In the genomic region with DNA sequence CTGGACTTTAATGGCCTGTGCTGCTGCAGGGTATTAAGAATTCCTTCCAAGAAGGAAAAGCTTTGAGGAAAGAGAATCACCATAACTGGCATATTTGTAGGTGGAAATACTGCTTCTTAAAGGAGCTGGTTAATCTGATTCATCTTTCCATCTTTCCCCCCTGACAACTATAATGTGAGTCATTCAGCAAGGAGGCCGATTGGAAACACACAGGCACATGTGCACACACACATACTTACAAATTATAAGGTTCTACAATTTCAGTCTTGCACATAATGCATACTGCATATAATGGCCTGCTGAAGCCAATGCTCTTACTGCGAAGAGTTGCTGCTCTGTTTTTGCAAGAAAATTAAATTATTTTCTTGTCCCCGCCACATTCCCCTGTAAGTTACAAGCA, we compare ENCODE assay signal across 22 cellular contexts.
"Had no signal": no experiment of that assay in that cellular context is flagged by ENCODE, and none has a peak within 500 bp of the region (broad histone marks: within the 10 kb centered on the region; RNA-seq: fewer than 3 reads in every experiment).

No MANE protein-coding gene starts in this region.

- DNase-seq: activated CD4-positive, alpha-beta T cell treated with anti-CD3 and anti-CD28 coated beads, Interleukin-2, amount 50 U/mL, for 1 hour; activated CD8-positive, alpha-beta memory T cell treated with anti-CD3 and anti-CD28 coated beads for 24 hours; activated CD8-positive, alpha-beta memory T cell treated with anti-CD3 and anti-CD28 coated beads, Interleukin-2, amount 50 U/mL, for 48 hours; activated effector memory CD4-positive, alpha-beta T cell treated with anti-CD3 and anti-CD28 coated beads, Interleukin-2, amount 50 U/mL, for 16 hours; activated naive CD4-positive, alpha-beta T cell treated with anti-CD3 and anti-CD28 coated beads, Interleukin-2, amount 50 U/mL, for 16 hours; activated T-cell treated with anti-CD3 and anti-CD28 coated beads, Interleukin-2, amount 50 U/mL, for 48 hours; aorta; cerebellar nuclear complex; effector CD4-positive, alpha-beta T cell; islet precursor cell; stimulated activated naive B cell treated with anti-CD40 and anti-IgM and Interleukin-4, amounts not matched to agents 10 μg/mL and 1 μg/mL and 100 μg/mL, for 72 hours; T-helper 1 cell; T1000; thyroid gland had no signal

- H3K4me3 Mint-ChIP-seq: mesothelial cell of epicardium; natural killer cell treated with Interleukin-12 subunit alpha and Interleukin-12 subunit beta and Interleukin-15 and Interleukin-18, amount 100 ng/mL, for 72 hours; stimulated activated naive B cell treated with anti-CD40 and anti-IgM and Interleukin-4, amounts not matched to agents 10 μg/mL and 1 μg/mL and 100 μg/mL, for 72 hours had no signal

- H3K9me3 Mint-ChIP-seq: natural killer cell treated with Interleukin-12 subunit alpha and Interleukin-12 subunit beta and Interleukin-15 and Interleukin-18, amount 100 ng/mL, for 72 hours had no signal

- H3K9me3 ChIP-seq: neutrophil, thyroid gland had no signal

- H3K27ac ChIP-seq: breast epithelium, neutrophil, parathyroid adenoma, thyroid gland had no signal

- H3K36me3 Mint-ChIP-seq: mesothelial cell of epicardium; natural killer cell treated with Interleukin-12 subunit alpha and Interleukin-12 subunit beta and Interleukin-15 and Interleukin-18, amount 100 ng/mL, for 72 hours; stimulated activated naive B cell treated with anti-CD40 and anti-IgM and Interleukin-4, amounts not matched to agents 10 μg/mL and 1 μg/mL and 100 μg/mL, for 72 hours had no signal

- H3K27ac Mint-ChIP-seq: mesothelial cell of epicardium; natural killer cell treated with Interleukin-12 subunit alpha and Interleukin-12 subunit beta and Interleukin-15 and Interleukin-18, amount 100 ng/mL, for 72 hours; stimulated activated naive B cell treated with anti-CD40 and anti-IgM and Interleukin-4, amounts not matched to agents 10 μg/mL and 1 μg/mL and 100 μg/mL, for 72 hours had no signal

- H3K9ac ChIP-seq: parathyroid adenoma had no signal

- H3K79me2 ChIP-seq: parathyroid adenoma had no signal

- ATAC-seq: activated CD4-positive, CD25-positive, alpha-beta regulatory T cell treated with anti-CD3 and anti-CD28 coated beads, Interleukin-2, amount 50 U/mL, for 24 hours; esophagus mucosa; natural killer cell treated with Interleukin-12 subunit alpha and Interleukin-12 subunit beta and Interleukin-15 and Interleukin-18, amount 100 ng/mL, for 72 hours; stimulated activated naive B cell treated with anti-CD40 and anti-IgM and Interleukin-4, amounts not matched to agents 10 μg/mL and 1 μg/mL and 100 μg/mL, for 72 hours had no signal

- H3K4me1 ChIP-seq: breast epithelium, parathyroid adenoma, thyroid gland had no signal

- H3K4me1 Mint-ChIP-seq: mesothelial cell of epicardium had no signal

- H2AFZ ChIP-seq: parathyroid adenoma had no signal

- H3K36me3 ChIP-seq: breast epithelium, neutrophil, thyroid gland had no signal

- H3K27me3 ChIP-seq: breast epithelium, neutrophil, thyroid gland had no signal

- H3K4me3 ChIP-seq: breast epithelium, lung, thyroid gland had no signal
